ENCODE assay signal across 13 cellular contexts in genomic region chr3:78867409-78868372, GRCh38.
A peak's percentile ranks its signal among the peaks of the same experiment; 100 is the strongest.
DNase-seq lines count a peak whose midpoint lies in the region; ATAC-seq and TF ChIP-seq lines count a peak whose summit lies in the region.
"Had no signal": no experiment of that assay in that cellular context is flagged by ENCODE, and none has a peak within 500 bp of the region (broad histone marks: within the 10 kb centered on the region; RNA-seq: fewer than 3 reads in every experiment).

No MANE protein-coding gene starts in this region.

- ATAC-seq in GM19351 (IDR thresholded peaks at IDR 0.05; ENCODE audit: unreplicated experiment) (no peak), GM21526 (IDR thresholded peaks at IDR 0.05; ENCODE audit: low FRiP score, unreplicated experiment) (no peak)
- no peak for ATAC-seq in stimulated activated effector memory CD8-positive, alpha-beta T cell treated with anti-CD3 and anti-CD28 coated beads, Interleukin-12 subunit alpha, Interleukin-12 subunit beta, amount 100 ng/mL, for 72 hours
- ATAC-seq: naive thymus-derived CD4-positive, alpha-beta T cell had no signal

- POLR2A ChIA-PET in HEK293T (lab: Yijun Ruan, JAX), result no interaction called here

- DNase-seq in AG08395 (ENCODE audit: low spot score), result peak; percentile 11
- no peak for DNase-seq in HEK293T (ENCODE audit: extremely low spot score)
- DNase-seq in astrocyte of the cerebellum (ENCODE audit: low read depth), result peak; percentile 31
- peak; percentile 77 for DNase-seq in iris pigment epithelial cell (ENCODE audit: low read depth)
- no peak for DNase-seq in GM19238 (ENCODE audit: insufficient read length, low spot score)
- DNase-seq in stimulated activated effector memory CD8-positive, alpha-beta T cell treated with anti-CD3 and anti-CD28 coated beads, Interleukin-12 subunit alpha, Interleukin-12 subunit beta, amount 100 ng/mL, for 72 hours (ENCODE audit: low spot score in 2 of 2), result no peak
- DNase-seq: activated B cell treated with CpG ODN at 0.5 μM for 24 hours; GDM1; naive thymus-derived CD4-positive, alpha-beta T cell; PC-9 had no signal

- TF ChIP-seq CTCF in astrocyte of the cerebellum (IDR thresholded peaks at IDR 0.05; ENCODE audit: low read depth, low read length, missing control alignments), result no peak

- CTCF ChIA-PET in HEK293T (lab: Yijun Ruan, JAX), result no interaction called here

- H3K4me3 ChIP-seq in astrocyte of the cerebellum (ENCODE audit: low read depth, low read length), result no peak overlapping the region
- H3K4me3 ChIP-seq: PC-9 had no signal

- no peaks in the 10 kb centered on the region for H3K36me3 Mint-ChIP-seq in stimulated activated effector memory CD8-positive, alpha-beta T cell treated with anti-CD3 and anti-CD28 coated beads, Interleukin-12 subunit alpha, Interleukin-12 subunit beta, amount 100 ng/mL, for 72 hours
- H3K36me3 Mint-ChIP-seq: CD14-positive monocyte; naive thymus-derived CD4-positive, alpha-beta T cell had no signal

- H3K4me1 Mint-ChIP-seq in stimulated activated effector memory CD8-positive, alpha-beta T cell treated with anti-CD3 and anti-CD28 coated beads, Interleukin-12 subunit alpha, Interleukin-12 subunit beta, amount 100 ng/mL, for 72 hours, result no peaks in the 10 kb centered on the region
- H3K4me1 Mint-ChIP-seq: activated B cell treated with CpG ODN at 0.5 μM for 24 hours; CD14-positive monocyte; naive thymus-derived CD4-positive, alpha-beta T cell had no signal

- H3K27ac Mint-ChIP-seq in stimulated activated effector memory CD8-positive, alpha-beta T cell treated with anti-CD3 and anti-CD28 coated beads, Interleukin-12 subunit alpha, Interleukin-12 subunit beta, amount 100 ng/mL, for 72 hours, result no peak overlapping the region
- H3K27ac Mint-ChIP-seq: activated B cell treated with CpG ODN at 0.5 μM for 24 hours; CD14-positive monocyte; naive thymus-derived CD4-positive, alpha-beta T cell had no signal

- in situ Hi-C loops in astrocyte of the cerebellum (cut with HindIII; ENCODE audit: low sequenced_read_pairs), result no loop called here

- H3K9me3 Mint-ChIP-seq in stimulated activated effector memory CD8-positive, alpha-beta T cell treated with anti-CD3 and anti-CD28 coated beads, Interleukin-12 subunit alpha, Interleukin-12 subunit beta, amount 100 ng/mL, for 72 hours, result peaks cover 2% of the 10 kb centered on the region

- no peak overlapping the region for H3K4me3 Mint-ChIP-seq in stimulated activated effector memory CD8-positive, alpha-beta T cell treated with anti-CD3 and anti-CD28 coated beads, Interleukin-12 subunit alpha, Interleukin-12 subunit beta, amount 100 ng/mL, for 72 hours
- H3K4me3 Mint-ChIP-seq: activated B cell treated with CpG ODN at 0.5 μM for 24 hours; CD14-positive monocyte; naive thymus-derived CD4-positive, alpha-beta T cell had no signal

TF ChIP-seq in HEK293T, 16 proteins besides CTCF, POLR2A, EP300 and RAD21:
- TF ChIP-seq ZNF384 (IDR thresholded peaks at IDR 0.05), result no peak
- TF ChIP-seq HDGF (IDR thresholded peaks at IDR 0.05; ENCODE audit: borderline replicate concordance), result no peak
- no peak for TF ChIP-seq BHLHE40 (IDR thresholded peaks at IDR 0.05; ENCODE audit: borderline replicate concordance)
- no peak for TF ChIP-seq LEF1 (IDR thresholded peaks at IDR 0.05; ENCODE audit: borderline replicate concordance)
- TF ChIP-seq PKNOX1 (IDR thresholded peaks at IDR 0.05), result peak; percentile 60
- TF ChIP-seq CTBP1 (IDR thresholded peaks at IDR 0.05; ENCODE audit: borderline replicate concordance), result 0 out of 2 replicates have a peak, but pooled peaks have one; percentile 14
- TF ChIP-seq SUZ12 (IDR thresholded peaks at IDR 0.05), result no peak
- 0 out of 2 replicates have a peak, but pooled peaks have one; percentile 18 for TF ChIP-seq L3MBTL2 (conservative IDR thresholded peaks at IDR 0.05)
- no peak for TF ChIP-seq FOXK2 (IDR thresholded peaks at IDR 0.05)

Comparison
In these comparisons a context has a peak if more than half of its experiments do, and no peak if none do; other contexts are left out.
1. DNase-seq: peak in AG08395 (single experiment), astrocyte of the cerebellum (single experiment) and iris pigment epithelial cell (single experiment); none in HEK293T (single experiment), GM19238 (single experiment) and stimulated activated effector memory CD8-positive, alpha-beta T cell treated with anti-CD3 and anti-CD28 coated beads, Interleukin-12 subunit alpha, Interleukin-12 subunit beta, amount 100 ng/mL, for 72 hours (0 of 2).